Comparison of ENCODE assay signal across 14 cellular contexts in the genomic region with DNA sequence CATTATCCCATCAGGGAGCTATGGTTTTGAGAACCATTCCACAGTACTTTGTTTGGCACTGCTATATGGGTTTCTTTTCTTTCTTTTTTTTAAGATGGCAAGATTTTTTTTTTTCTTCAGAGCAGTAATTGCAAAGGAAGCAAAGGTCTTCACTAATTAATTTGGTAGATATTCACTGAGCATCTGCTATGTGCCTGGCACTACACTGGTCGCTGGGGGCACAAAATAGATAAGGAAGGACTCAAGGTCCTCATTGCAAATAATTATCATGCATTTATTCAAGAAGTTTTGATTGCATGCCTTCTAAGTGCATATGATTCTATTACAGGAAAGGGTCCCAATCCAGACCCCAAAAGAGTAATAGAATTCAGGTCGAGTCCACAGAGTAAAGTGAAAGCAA. TPM values are rescaled to one million over a fixed set of nuclear protein-coding genes. Genes with fewer than 3 reads are reported as not detected.
DNase-seq lines count a peak whose midpoint lies in the region; ATAC-seq and TF ChIP-seq lines count a peak whose summit lies in the region.
"Had no signal": no experiment of that assay in that cellular context is flagged by ENCODE, and none has a peak within 500 bp of the region (broad histone marks: within the 10 kb centered on the region; RNA-seq: fewer than 3 reads in every experiment).

No MANE protein-coding gene starts in this region.

- TF ChIP-seq CTCF in HEK293 (tag by site-specific recombination; IDR thresholded peaks at IDR 0.05) (no peak), sigmoid colon (IDR thresholded peaks at IDR 0.05) (no peak), GM13977 (IDR thresholded peaks at IDR 0.05; ENCODE audit: extremely low read depth, insufficient read depth, missing control alignments) (no peak)

- no peaks in the 10 kb centered on the region for H3K9me3 ChIP-seq in HEK293 (ENCODE audit: control insufficient read depth, insufficient read depth, low read depth, low read length)
- H3K9me3 ChIP-seq in sigmoid colon: no peaks in the 10 kb centered on the region
- H3K9me3 ChIP-seq: MG63 had no signal

- H3K79me2 ChIP-seq in ACC112 (ENCODE audit: control insufficient read depth, insufficient read depth, low read length, unreplicated experiment): no peaks in the 10 kb centered on the region

- H3K27me3 ChIP-seq in ACC112 (ENCODE audit: insufficient read depth, low read length) (no peaks in the 10 kb centered on the region), sigmoid colon (no peaks in the 10 kb centered on the region)
- H3K27me3 ChIP-seq: MG63 had no signal

- POLR2A ChIA-PET in HEK293 (lab: Yijun Ruan, JAX): interaction anchor here (0.6 to 2.3 kb wide), 4 partner anchors 10 to 1710 kb away, joined by 4 to 18 read pairs (median 6); a partner anchor contains a TSS

- H3K4me3 ChIP-seq in ACC112 (ENCODE audit: low read depth, low read length) (no peak overlapping the region), HEK293 (ENCODE audit: low read depth, low read length) (no peak overlapping the region), sigmoid colon (no peak overlapping the region)
- H3K4me3 ChIP-seq: MG63 had no signal

- ATAC-seq in GM21423 (IDR thresholded peaks at IDR 0.05; ENCODE audit: unreplicated experiment) (no peak), HG03571 (IDR thresholded peaks at IDR 0.05; ENCODE audit: unreplicated experiment) (no peak), GM19328 (IDR thresholded peaks at IDR 0.05; ENCODE audit: unreplicated experiment) (no peak)

- DNase-seq in caudate nucleus (lab: John Stamatoyannopoulos, UW): no peak
- no peak for DNase-seq in sigmoid colon
- DNase-seq in GM13977 (ENCODE audit: low spot score): no peak
- DNase-seq: activated CD4-positive, alpha-beta T cell treated with anti-CD3 and anti-CD28 coated beads, Interleukin-2, amount 50 U/mL, for 1 hour; activated gamma-delta T cell treated with Interleukin-2 at 50 U/mL for 16 hours; amniotic stem cell; NCI-H1436 treated with DMSO at 0.1 percent for 48 hours; SW 1271 had no signal

- no peak for TF ChIP-seq EP300 in sigmoid colon (IDR thresholded peaks at IDR 0.05)

- TF ChIP-seq POLR2A in sigmoid colon (IDR thresholded peaks at IDR 0.05): no peak

- in situ Hi-C loops in GM13977 (cut with MboI; ENCODE audit: low pct_unique_long_range_greater_than_20kb, low sequenced_read_pairs, unreplicated experiment): no loop called here

- 40 to 74% methylated on average over 2 of the region's 2 CpGs for WGBS in sigmoid colon, 2 donors

- H3K27ac ChIP-seq in ACC112 (ENCODE audit: low read depth, low read length) (peak overlapping the region; percentile 2; the same call in 1 of the 2 replicates), HEK293 (ENCODE audit: extremely low read depth, low read depth, low read length) (no peak overlapping the region), caudate nucleus (ENCODE audit: low read depth, low read length) (peak overlapping the region; percentile 52), sigmoid colon (peak overlapping the region in 3 of 4 donors; percentile 58 to 74 (median 67))

- H3K4me1 ChIP-seq in ACC112 (ENCODE audit: control insufficient read depth, insufficient read depth, low read length, unreplicated experiment): peaks cover 37% of the 10 kb centered on the region
- H3K4me1 ChIP-seq in HEK293 (ENCODE audit: control insufficient read depth, insufficient read depth, low read length): peaks cover 33% of the 10 kb centered on the region
- H3K4me1 ChIP-seq in sigmoid colon: peaks cover 0 to 42% (median 33%) of the 10 kb centered on the region in 4 donors

- CTCF ChIA-PET in HEK293 (lab: Yijun Ruan, JAX): interaction anchor here (0.6 to 2.3 kb wide), 4 partner anchors 9 to 330 kb away, joined by 3 to 11 read pairs (median 4); a partner anchor contains a TSS

- intact Hi-C loops in sigmoid colon (cut with DNase I): no loop called here

- H3K36me3 ChIP-seq in ACC112 (ENCODE audit: insufficient read depth, low read length) (no peaks in the 10 kb centered on the region), HEK293 (ENCODE audit: control insufficient read depth in 2 of 2, insufficient read depth in 1 of 2, low read length in 2 of 2) (no peaks in the 10 kb centered on the region), sigmoid colon (no peaks in the 10 kb centered on the region)
- H3K36me3 ChIP-seq: MG63 had no signal

- no peak overlapping the region for H2AFZ ChIP-seq in ACC112 (ENCODE audit: low read length, unreplicated experiment)

TF ChIP-seq in HEK293, 187 proteins besides CTCF, POLR2A, EP300 and RAD21:
- TF ChIP-seq ZBTB17 (tag by site-specific recombination; IDR thresholded peaks at IDR 0.05) (no peak), ZNF664 (tag by site-specific recombination; IDR thresholded peaks at IDR 0.05) (peak; percentile 90)

RNA-seq across cellular contexts. Expression of a gene that starts 10.0 kb away (rescaled TPM):
- total RNA-seq in sigmoid colon: 100 to 1,000 TPM in 2 of 4 donors, 10 to 100 TPM in 2; 79.5 to 121 (median 93.7) TPM
- 100 to 1,000 TPM in 1 of 3 donors, 10 to 100 TPM in 2; 16.6 to 115 (median 16.8) TPM for polyA plus RNA-seq in sigmoid colon
